ENCODE assay signal across 16 cellular contexts in genomic region chr3:134709563-134710312, GRCh38. TPM values are rescaled to one million over a fixed set of nuclear protein-coding genes. Genes with fewer than 3 reads are reported as not detected.
DNase-seq lines count a peak whose midpoint lies in the region; ATAC-seq and TF ChIP-seq lines count a peak whose summit lies in the region.
"Had no signal": no experiment of that assay in that cellular context is flagged by ENCODE, and none has a peak within 500 bp of the region (broad histone marks: within the 10 kb centered on the region; RNA-seq: fewer than 3 reads in every experiment).

No MANE protein-coding gene starts in this region.

- H2AFZ ChIP-seq in Karpas-422 (ENCODE audit: low read length), result no peak overlapping the region

- TF ChIP-seq POLR2A in esophagus muscularis mucosa (IDR thresholded peaks at IDR 0.05; ENCODE audit: low read depth), result no peak

- H3K9me3 Mint-ChIP-seq in glutamatergic neuron (ENCODE audit: unreplicated experiment), result peaks cover 1% of the 10 kb centered on the region
- H3K9me3 Mint-ChIP-seq: naive B cell had no signal

- H3K27ac Mint-ChIP-seq in glutamatergic neuron (ENCODE audit: unreplicated experiment), result no peak overlapping the region

- WGBS in esophagus muscularis mucosa, result 40% methylated on average over 5 of the region's 5 CpGs

- H3K36me3 ChIP-seq in esophagus muscularis mucosa, result no peaks in the 10 kb centered on the region
- no peaks in the 10 kb centered on the region for H3K36me3 ChIP-seq in muscle layer of colon (ENCODE audit: insufficient read depth, low read length)
- H3K36me3 ChIP-seq in Karpas-422 (ENCODE audit: insufficient read depth, low read length), result no peaks in the 10 kb centered on the region
- H3K36me3 ChIP-seq: breast epithelium, upper lobe of left lung had no signal

- no peak for TF ChIP-seq CTCF in esophagus muscularis mucosa (IDR thresholded peaks at IDR 0.05)
- TF ChIP-seq CTCF in glutamatergic neuron (IDR thresholded peaks at IDR 0.05; ENCODE audit: partially characterized antibody, unreplicated experiment), result no peak

- H3K4me1 ChIP-seq in esophagus muscularis mucosa (peaks cover 5 to 21% (median 17%) of the 10 kb centered on the region in 4 donors), muscle layer of colon (ENCODE audit: insufficient read depth, low read length) (peaks cover 17% of the 10 kb centered on the region), Karpas-422 (ENCODE audit: low read length) (peaks cover 6% of the 10 kb centered on the region)
- H3K4me1 ChIP-seq: breast epithelium, upper lobe of left lung had no signal

- no peaks in the 10 kb centered on the region for H3K27me3 ChIP-seq in esophagus muscularis mucosa
- H3K27me3 ChIP-seq in muscle layer of colon (ENCODE audit: control insufficient read depth in 1 of 2, insufficient read depth in 2 of 2, low read length in 2 of 2), result no peaks in the 10 kb centered on the region
- H3K27me3 ChIP-seq in Karpas-422 (ENCODE audit: low read length), result no peaks in the 10 kb centered on the region
- H3K27me3 ChIP-seq: breast epithelium, upper lobe of left lung had no signal

- H3K36me3 Mint-ChIP-seq in glutamatergic neuron (ENCODE audit: unreplicated experiment), result no peaks in the 10 kb centered on the region
- H3K36me3 Mint-ChIP-seq: naive B cell had no signal

- H4K20me1 ChIP-seq in Karpas-422 (ENCODE audit: insufficient read depth, low read depth, low read length), result no peaks in the 10 kb centered on the region

- H3K4me1 Mint-ChIP-seq in glutamatergic neuron (ENCODE audit: low read depth, unreplicated experiment), result peaks cover 1% of the 10 kb centered on the region

- H3K27ac ChIP-seq in esophagus muscularis mucosa (replicated peaks in 1 of 4) (peak overlapping the region in 2 of 4 donors; percentile 31 to 71), muscle layer of colon (ENCODE audit: low read depth, low read length) (peak overlapping the region; percentile 12), Karpas-422 (ENCODE audit: low read length) (no peak overlapping the region)
- H3K27ac ChIP-seq: breast epithelium, upper lobe of left lung had no signal

- H3K9ac ChIP-seq in muscle layer of colon (ENCODE audit: low read length) (no peak overlapping the region), Karpas-422 (ENCODE audit: low read length) (no peak overlapping the region)

- H3K27me3 Mint-ChIP-seq in glutamatergic neuron (ENCODE audit: unreplicated experiment), result peaks cover 2% of the 10 kb centered on the region

- no peak overlapping the region for H3K4me2 ChIP-seq in Karpas-422 (ENCODE audit: low read depth, low read length, poor library complexity, severe bottlenecking)

- H3K4me3 ChIP-seq in esophagus muscularis mucosa, result no peak overlapping the region
- H3K4me3 ChIP-seq in muscle layer of colon (ENCODE audit: low read depth in 1 of 2, low read length in 2 of 2), result no peak overlapping the region
- no peak overlapping the region for H3K4me3 ChIP-seq in Karpas-422 (ENCODE audit: low read length)
- H3K4me3 ChIP-seq: breast epithelium, upper lobe of left lung had no signal

- ATAC-seq in GM21360 (IDR thresholded peaks at IDR 0.05; ENCODE audit: unreplicated experiment), result no peak

- H3K4me3 Mint-ChIP-seq in glutamatergic neuron (ENCODE audit: unreplicated experiment), result no peak overlapping the region
- H3K4me3 Mint-ChIP-seq: naive B cell had no signal

- intact Hi-C loops in esophagus muscularis mucosa (cut with DNase I), result no loop called here

- H3K79me2 ChIP-seq in Karpas-422 (ENCODE audit: low read length), result no peaks in the 10 kb centered on the region

- no peak for TF ChIP-seq EP300 in esophagus muscularis mucosa (IDR thresholded peaks at IDR 0.05)

- no peaks in the 10 kb centered on the region for H3K9me3 ChIP-seq in esophagus muscularis mucosa
- no peaks in the 10 kb centered on the region for H3K9me3 ChIP-seq in muscle layer of colon (ENCODE audit: low read length)
- no peaks in the 10 kb centered on the region for H3K9me3 ChIP-seq in Karpas-422 (ENCODE audit: low read length)
- H3K9me3 ChIP-seq: breast epithelium, upper lobe of left lung had no signal

- DNase-seq in A172 (ENCODE audit: low spot score) (peak; percentile 12), NCI-H446 (lab: John Stamatoyannopoulos, UW) (peak; percentile 81 to 96), esophagus muscularis mucosa (ENCODE audit: extremely low spot score) (peak; percentile 91), NCI-H226 (no peak), glutamatergic neuron (no peak), Karpas-422 (no peak)
- DNase-seq: ACHN; kidney glomerular epithelial cell; naive B cell; NCI-H1048; stimulated activated CD4-positive, alpha-beta T cell treated with anti-CD3 and anti-CD28 coated beads, Interleukin-4, amount 100 ng/mL, for 24 hours; upper lobe of left lung had no signal

- H3K9me2 ChIP-seq in Karpas-422 (replicated peaks; ENCODE audit: insufficient read depth, low read length), result no peaks in the 10 kb centered on the region

RNA-seq across cellular contexts. Expression of gene KY, which starts 58.9 kb away (rescaled TPM):
- total RNA-seq in A172 (2014; rRNA removed; shearing (Covaris generic)), result not detected in 2 replicates
- 1 to 10 TPM in 2 of 4 donors, under 1 TPM in 2; 0.33 to 1.9 (median 0.81) TPM for total RNA-seq in esophagus muscularis mucosa
- total RNA-seq in glutamatergic neuron (ENCODE audit: unreplicated experiment), result not detected
- not detected in 2 replicates for total RNA-seq in Karpas-422 (2014; rRNA removed; shearing (Covaris generic); ENCODE audit: low replicate concordance)
- total RNA-seq: OCI-LY7 had no signal

Comparison
In these comparisons a context has a peak if more than half of its experiments do, and no peak if none do; other contexts are left out.
1. DNase-seq: peak in A172 (single experiment), NCI-H446 (2 of 2) and esophagus muscularis mucosa (single experiment); none in NCI-H226 (single experiment), glutamatergic neuron (single experiment) and Karpas-422 (single experiment).